Comparison of ENCODE assay signal across 19 cellular contexts in the genomic region with DNA sequence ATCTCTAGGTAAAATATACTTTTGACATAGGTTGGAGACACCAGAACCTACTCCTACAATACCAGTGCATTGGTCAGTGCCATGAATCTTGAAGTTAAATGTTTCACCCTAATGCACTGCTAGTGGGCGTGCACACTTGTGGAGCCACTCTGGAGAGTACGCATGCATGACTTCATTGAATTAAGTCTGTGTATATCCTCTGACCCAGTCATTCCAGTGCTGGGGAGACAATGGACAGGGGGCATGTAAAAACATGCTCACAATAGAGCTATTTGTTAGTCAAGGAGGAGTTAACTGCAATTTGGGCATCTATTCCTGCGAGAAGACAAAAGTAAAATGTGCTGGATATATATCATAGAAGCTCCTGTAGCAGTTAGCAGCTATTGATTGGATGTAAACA.
"Had no signal": no experiment of that assay in that cellular context is flagged by ENCODE, and none has a peak within 500 bp of the region (broad histone marks: within the 10 kb centered on the region; RNA-seq: fewer than 3 reads in every experiment).

No MANE protein-coding gene starts in this region.

- DNase-seq: activated CD4-positive, alpha-beta T cell treated with anti-CD3 and anti-CD28 coated beads, Interleukin-2, amount 50 U/mL, for 1 hour; activated CD8-positive, alpha-beta memory T cell treated with anti-CD3 and anti-CD28 coated beads for 24 hours; activated naive CD4-positive, alpha-beta T cell; activated naive CD8-positive, alpha-beta T cell treated with anti-CD3 and anti-CD28 coated beads, Interleukin-2, amount 10 ng/mL, durations not matched to agents 7 days and 5 days; brain microvascular endothelial cell; dermis blood vessel endothelial cell; effector memory CD8-positive, alpha-beta T cell; islet precursor cell; naive B cell; pancreas; sigmoid colon; stimulated activated CD4-positive, alpha-beta T cell treated with anti-CD3 and anti-CD28 coated beads, Interleukin-1b, Interleukin-23, amount 100 ng/mL, for 48 hours; stomach; T-helper 9 cell; testis; upper lobe of right lung had no signal

- H3K36me3 ChIP-seq: brain microvascular endothelial cell, pancreas, sigmoid colon, stomach, upper lobe of right lung had no signal

- ATAC-seq: activated CD4-positive, CD25-positive, alpha-beta regulatory T cell treated with anti-CD3 and anti-CD28 coated beads, Interleukin-2, amount 50 U/mL, for 24 hours; effector memory CD8-positive, alpha-beta T cell; left lobe of liver; pancreas; upper lobe of right lung had no signal

- H3K9me3 Mint-ChIP-seq: activated naive CD8-positive, alpha-beta T cell treated with anti-CD3 and anti-CD28 coated beads, Interleukin-2, amount 10 ng/mL, durations not matched to agents 7 days and 5 days; effector memory CD8-positive, alpha-beta T cell had no signal

- H3K27ac Mint-ChIP-seq: activated naive CD8-positive, alpha-beta T cell treated with anti-CD3 and anti-CD28 coated beads, Interleukin-2, amount 10 ng/mL, durations not matched to agents 7 days and 5 days; naive B cell had no signal

- H3K27me3 ChIP-seq: brain microvascular endothelial cell, pancreas, sigmoid colon, stomach, testis, upper lobe of right lung had no signal

- H3K4me3 ChIP-seq: hepatocyte, pancreas, sigmoid colon, stomach, testis, upper lobe of right lung had no signal

- H3K79me2 ChIP-seq: hepatocyte had no signal

- H3K4me3 Mint-ChIP-seq: activated naive CD8-positive, alpha-beta T cell treated with anti-CD3 and anti-CD28 coated beads, Interleukin-2, amount 10 ng/mL, durations not matched to agents 7 days and 5 days; effector memory CD8-positive, alpha-beta T cell; naive B cell had no signal

- H3K4me1 Mint-ChIP-seq: naive B cell had no signal

- H2AFZ ChIP-seq: hepatocyte had no signal

- H3K4me1 ChIP-seq: pancreas, sigmoid colon, stomach, testis, upper lobe of right lung had no signal

- H3K9me3 ChIP-seq: pancreas, sigmoid colon, stomach, testis, upper lobe of right lung had no signal

- H3K4me2 ChIP-seq: hepatocyte had no signal

- H3K27ac ChIP-seq: brain microvascular endothelial cell, hepatocyte, pancreas, sigmoid colon, stomach, testis, upper lobe of right lung had no signal

- H3K36me3 Mint-ChIP-seq: activated naive CD8-positive, alpha-beta T cell treated with anti-CD3 and anti-CD28 coated beads, Interleukin-2, amount 10 ng/mL, durations not matched to agents 7 days and 5 days; naive B cell had no signal
